In genomic region chr1:230568008-230568407, GRCh38 we compare ENCODE assay signal across 1 cellular context.
TF ChIP-seq lines count a peak whose summit lies in the region.

No MANE protein-coding gene starts in this region.

TF ChIP-seq in GM12878, 131 proteins besides CTCF, POLR2A, EP300 and RAD21 (continued from another document):
- TF ChIP-seq PKNOX1 (IDR thresholded peaks at IDR 0.05) (no peak), RELB (IDR thresholded peaks at IDR 0.05; ENCODE audit: low read depth) (no peak)
